ENCODE assay signal across 1 cellular context in genomic region chr6:70667711-70668498, GRCh38.
TF ChIP-seq lines count a peak whose summit lies in the region.

SMAP1 (plus strand) TSS chr6:70667883; CDS start chr6:70668024, 141 bp downstream.

TF ChIP-seq in HepG2, 621 proteins besides CTCF, POLR2A, EP300 and RAD21 (continued from another document and continues in another):
- TF ChIP-seq ZNF414 (CRISPR knock-in tag; IDR thresholded peaks at IDR 0.05) = peak; percentile 54
- peak; percentile 19; the same call in 1 of the 2 replicates for TF ChIP-seq SOX5 (CRISPR knock-in tag; IDR thresholded peaks at IDR 0.05; ENCODE audit: borderline replicate concordance)
- TF ChIP-seq ZNF607 (CRISPR knock-in tag; IDR thresholded peaks at IDR 0.05; ENCODE audit: borderline replicate concordance) = peak; percentile 93
- TF ChIP-seq ZNF441 (CRISPR knock-in tag; IDR thresholded peaks at IDR 0.05; ENCODE audit: borderline replicate concordance) = peak; percentile 10
- peak; percentile 85; the same call in 1 of the 2 replicates for TF ChIP-seq PAX8 (CRISPR knock-in tag; IDR thresholded peaks at IDR 0.05; ENCODE audit: borderline replicate concordance)
- TF ChIP-seq RNF2 (conservative IDR thresholded peaks at IDR 0.05; ENCODE audit: low read depth) = 0 out of 2 replicates have a peak, but pooled peaks have one; percentile 39
- no peak for TF ChIP-seq ZNF577 (CRISPR knock-in tag; IDR thresholded peaks at IDR 0.05; ENCODE audit: borderline replicate concordance, low read depth)
- TF ChIP-seq SP1 (IDR thresholded peaks at IDR 0.05) = no peak
- peak; percentile 45 for TF ChIP-seq SP1 (CRISPR knock-in tag; IDR thresholded peaks at IDR 0.05)
- peak; percentile 87 for TF ChIP-seq IRF9 (CRISPR knock-in tag; IDR thresholded peaks at IDR 0.05; ENCODE audit: borderline replicate concordance)
- TF ChIP-seq ZNF790 (CRISPR knock-in tag; IDR thresholded peaks at IDR 0.05; ENCODE audit: borderline replicate concordance) = no peak; the same call in 1 of the 2 replicates
- TF ChIP-seq MTA1 (CRISPR knock-in tag; IDR thresholded peaks at IDR 0.05; ENCODE audit: borderline replicate concordance) = peak; percentile 94; the same call in 1 of the 2 replicates
- no peak; the same call in 1 of the 2 replicates for TF ChIP-seq ZBTB37 (CRISPR knock-in tag; IDR thresholded peaks at IDR 0.05)
- TF ChIP-seq ETV6 (CRISPR knock-in tag; conservative IDR thresholded peaks at IDR 0.05) = peak; percentile 49; the same call in 1 of the 2 replicates
- TF ChIP-seq FOXA1 (IDR thresholded peaks at IDR 0.05) = no peak
- TF ChIP-seq FOXA1 (CRISPR knock-in tag; IDR thresholded peaks at IDR 0.05) = 0 out of 2 replicates have a peak, but pooled peaks have one; percentile 5
- TF ChIP-seq ZNF142 (CRISPR knock-in tag; IDR thresholded peaks at IDR 0.05) = peak; percentile 45; the same call in 1 of the 2 replicates
- peak; percentile 32; the same call in 1 of the 2 replicates for TF ChIP-seq ZNF333 (CRISPR knock-in tag; IDR thresholded peaks at IDR 0.05; ENCODE audit: borderline replicate concordance)
- no peak for TF ChIP-seq ATF6 (CRISPR knock-in tag; conservative IDR thresholded peaks at IDR 0.05)
- peak; percentile 89 for TF ChIP-seq BORCS8-MEF2B (CRISPR knock-in tag; IDR thresholded peaks at IDR 0.05)
- no peak for TF ChIP-seq HHEX (CRISPR knock-in tag; IDR thresholded peaks at IDR 0.05)
- TF ChIP-seq IRF1 (CRISPR knock-in tag; IDR thresholded peaks at IDR 0.05; ENCODE audit: low read depth) = 0 out of 2 replicates have a peak, but pooled peaks have one; percentile 25
- peak; percentile 82 to 94 for TF ChIP-seq HMGXB4 (CRISPR knock-in tag; IDR thresholded peaks at IDR 0.05; ENCODE audit: borderline replicate concordance in 1 of 2, low read depth in 1 of 2)
- 0 out of 2 replicates have a peak, but pooled peaks have one; percentile 21 for TF ChIP-seq ZHX2 (IDR thresholded peaks at IDR 0.05; ENCODE audit: low read depth)
- no peak for TF ChIP-seq ZHX2 (CRISPR knock-in tag; IDR thresholded peaks at IDR 0.05; ENCODE audit: borderline replicate concordance)
- no peak for TF ChIP-seq ZBTB20 (CRISPR knock-in tag; IDR thresholded peaks at IDR 0.05; ENCODE audit: borderline replicate concordance, low read depth)
- no peak for TF ChIP-seq ZNF879 (CRISPR knock-in tag; IDR thresholded peaks at IDR 0.05)
- no peak for TF ChIP-seq PBX3 (CRISPR knock-in tag; IDR thresholded peaks at IDR 0.05; ENCODE audit: borderline replicate concordance)
- TF ChIP-seq E2F5 (CRISPR knock-in tag; conservative IDR thresholded peaks at IDR 0.05) = 0 out of 2 replicates have a peak, but pooled peaks have one; percentile 19
- 0 out of 2 replicates have a peak, but pooled peaks have one; percentile 25 for TF ChIP-seq NRL (CRISPR knock-in tag; IDR thresholded peaks at IDR 0.05; ENCODE audit: borderline replicate concordance)
- peak; percentile 83 for TF ChIP-seq MAX (IDR thresholded peaks at IDR 0.05)
- peak; percentile 48; the same call in 1 of the 2 replicates for TF ChIP-seq ISL2 (CRISPR knock-in tag; IDR thresholded peaks at IDR 0.05)
